10 cellular contexts compared by ENCODE assay signal in the genomic region with DNA sequence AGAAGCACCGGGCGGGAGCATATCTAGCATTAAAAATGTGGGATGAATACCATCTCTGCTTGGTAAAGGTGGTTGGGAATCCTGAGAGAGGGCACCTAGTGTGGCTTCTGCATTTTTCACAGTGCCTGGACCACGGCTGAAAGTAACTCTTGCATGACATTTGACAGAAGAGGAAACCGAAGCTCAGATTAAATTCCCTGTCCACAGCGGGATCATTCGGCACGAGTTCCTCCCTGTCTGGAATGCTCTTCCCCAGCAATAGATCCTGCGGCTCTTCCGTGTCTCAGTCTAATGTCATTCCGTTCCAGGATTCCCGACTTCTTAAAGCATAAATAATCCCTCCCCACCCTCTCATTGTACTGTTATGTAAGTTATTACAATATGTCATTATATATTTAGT. TPM values are rescaled to one million over a fixed set of nuclear protein-coding genes. Genes with fewer than 3 reads are reported as not detected.
DNase-seq lines count a peak whose midpoint lies in the region; FAIRE-seq and TF ChIP-seq lines count a peak whose summit lies in the region.
"Had no signal": no experiment of that assay in that cellular context is flagged by ENCODE, and none has a peak within 500 bp of the region (broad histone marks: within the 10 kb centered on the region; RNA-seq: fewer than 3 reads in every experiment).

No MANE protein-coding gene starts in this region.

- peak overlapping the region in 6 of 8 donors; percentile 26 to 93 (median 50) for H3K4me3 Mint-ChIP-seq in CD4-positive, alpha-beta memory T cell
- H3K4me3 Mint-ChIP-seq in activated T-helper 1 cell treated with anti-CD3 and anti-CD28 coated beads, Interleukin-12 subunit alpha, Interleukin-12 subunit beta, Interleukin-2, Interleukin-4 antibody, amounts not matched to agents 30 ng/mL and 10 ng/mL and 1 ng/mL, durations not matched to agents 14 hours and 24 hours and 36 hours = peak overlapping the region; percentile 99
- H3K4me3 Mint-ChIP-seq in nephron = peak overlapping the region; percentile 73 to 96 (median 75)

- no peak for FAIRE-seq in H54 (lab: Jason Lieb, UNC)
- FAIRE-seq: colon had no signal

- H3K4me1 ChIP-seq in CD4-positive, alpha-beta memory T cell (ENCODE audit: insufficient read depth, low read length) = peaks cover 41% of the 10 kb centered on the region
- peaks cover 7% of the 10 kb centered on the region for H3K4me1 ChIP-seq in HUES6 (ENCODE audit: control insufficient read depth, insufficient read depth, low read length)

- in situ Hi-C loops in GM13977 (cut with MboI; ENCODE audit: low pct_unique_long_range_greater_than_20kb, low sequenced_read_pairs, unreplicated experiment) = no loop called here

- no peak overlapping the region for H3K4me3 ChIP-seq in CD4-positive, alpha-beta memory T cell (ENCODE audit: low read length in 2 of 2)
- peak overlapping the region; percentile 99; the same call in 1 of the 2 replicates for H3K4me3 ChIP-seq in HUES6 (ENCODE audit: low read depth, low read length)

- H3K27ac ChIP-seq in CD4-positive, alpha-beta memory T cell (ENCODE audit: low read depth, low read length) = no peak overlapping the region
- no peak overlapping the region for H3K27ac ChIP-seq in HUES6 (ENCODE audit: low read depth, low read length)

- TF ChIP-seq CTCF in nephron (IDR thresholded peaks at IDR 0.05; ENCODE audit: unreplicated experiment in 3 of 3) (no peak), GM13977 (IDR thresholded peaks at IDR 0.05; ENCODE audit: extremely low read depth, insufficient read depth, missing control alignments) (no peak)

- peaks cover 25 to 43% (median 32%) of the 10 kb centered on the region in 4 donors for H3K4me1 Mint-ChIP-seq in CD4-positive, alpha-beta memory T cell
- peaks cover 41% of the 10 kb centered on the region for H3K4me1 Mint-ChIP-seq in activated T-helper 1 cell treated with anti-CD3 and anti-CD28 coated beads, Interleukin-12 subunit alpha, Interleukin-12 subunit beta, Interleukin-2, Interleukin-4 antibody, amounts not matched to agents 30 ng/mL and 10 ng/mL and 1 ng/mL, durations not matched to agents 14 hours and 24 hours and 36 hours (ENCODE audit: low read depth)
- peaks cover 37% of the 10 kb centered on the region for H3K4me1 Mint-ChIP-seq in nephron

- intact Hi-C loops in CD4-positive, alpha-beta memory T cell (cut with micrococcal nuclease) = no loop called here
- intact Hi-C loops in activated T-helper 1 cell treated with anti-CD3 and anti-CD28 coated beads, Interleukin-12 subunit alpha, Interleukin-12 subunit beta, Interleukin-2, Interleukin-4 antibody, amounts not matched to agents 30 ng/mL and 10 ng/mL and 1 ng/mL, durations not matched to agents 14 hours and 24 hours and 36 hours (cut with micrococcal nuclease) = no loop called here

- POLR2A ChIA-PET in CD4-positive, alpha-beta memory T cell (lab: Charles Lee; ENCODE audit: partially characterized antibody) = interaction anchor here (0.6 to 5.2 kb wide), 3 partner anchors 15 to 133 kb away, joined by 4 to 78 read pairs (median 31); a partner anchor contains a TSS

- no peaks in the 10 kb centered on the region for H3K9me3 ChIP-seq in CD4-positive, alpha-beta memory T cell (ENCODE audit: control insufficient read depth in 1 of 2, low read length in 2 of 2)
- H3K9me3 ChIP-seq in HUES6 (ENCODE audit: control insufficient read depth, insufficient read depth, low read depth, low read length) = no peaks in the 10 kb centered on the region

- no peaks in the 10 kb centered on the region for H3K27me3 Mint-ChIP-seq in CD4-positive, alpha-beta memory T cell
- peaks cover 1% of the 10 kb centered on the region for H3K27me3 Mint-ChIP-seq in activated T-helper 1 cell treated with anti-CD3 and anti-CD28 coated beads, Interleukin-12 subunit alpha, Interleukin-12 subunit beta, Interleukin-2, Interleukin-4 antibody, amounts not matched to agents 30 ng/mL and 10 ng/mL and 1 ng/mL, durations not matched to agents 14 hours and 24 hours and 36 hours (ENCODE audit: insufficient read depth)
- H3K27me3 Mint-ChIP-seq in nephron (ENCODE audit: low read depth) = no peaks in the 10 kb centered on the region

- H3K9ac ChIP-seq in HUES6 (ENCODE audit: low read length) = no peak overlapping the region

- H3K9me3 Mint-ChIP-seq in CD4-positive, alpha-beta memory T cell = peaks cover 0 to 2% (median 0%) of the 10 kb centered on the region in 8 donors
- no peaks in the 10 kb centered on the region for H3K9me3 Mint-ChIP-seq in activated T-helper 1 cell treated with anti-CD3 and anti-CD28 coated beads, Interleukin-12 subunit alpha, Interleukin-12 subunit beta, Interleukin-2, Interleukin-4 antibody, amounts not matched to agents 30 ng/mL and 10 ng/mL and 1 ng/mL, durations not matched to agents 14 hours and 24 hours and 36 hours
- no peaks in the 10 kb centered on the region for H3K9me3 Mint-ChIP-seq in nephron

- TF ChIP-seq POLR2A in H54 (IDR thresholded peaks at IDR 0.05; ENCODE audit: low read depth, low read length) = no peak

- peak overlapping the region in 3 of 7 donors; percentile 29 to 99 (median 72) for H3K27ac Mint-ChIP-seq in CD4-positive, alpha-beta memory T cell
- no peak overlapping the region for H3K27ac Mint-ChIP-seq in activated T-helper 1 cell treated with anti-CD3 and anti-CD28 coated beads, Interleukin-12 subunit alpha, Interleukin-12 subunit beta, Interleukin-2, Interleukin-4 antibody, amounts not matched to agents 30 ng/mL and 10 ng/mL and 1 ng/mL, durations not matched to agents 14 hours and 24 hours and 36 hours
- peak overlapping the region in 2 of 3 experiments; percentile 29 to 73 for H3K27ac Mint-ChIP-seq in nephron

- peaks cover 29 to 36% of the 10 kb centered on the region in 2 donors for H3K36me3 Mint-ChIP-seq in CD4-positive, alpha-beta memory T cell
- H3K36me3 Mint-ChIP-seq in activated T-helper 1 cell treated with anti-CD3 and anti-CD28 coated beads, Interleukin-12 subunit alpha, Interleukin-12 subunit beta, Interleukin-2, Interleukin-4 antibody, amounts not matched to agents 30 ng/mL and 10 ng/mL and 1 ng/mL, durations not matched to agents 14 hours and 24 hours and 36 hours (ENCODE audit: low read depth) = peaks cover 33% of the 10 kb centered on the region
- H3K36me3 Mint-ChIP-seq in nephron (ENCODE audit: low read depth) = peaks cover 36% of the 10 kb centered on the region

- peaks cover 15% of the 10 kb centered on the region for H3K36me3 ChIP-seq in CD4-positive, alpha-beta memory T cell (ENCODE audit: insufficient read depth, low read length)
- H3K36me3 ChIP-seq in HUES6 (ENCODE audit: control insufficient read depth, insufficient read depth, low read length) = peaks cover 35% of the 10 kb centered on the region

- CTCF ChIA-PET in CD4-positive, alpha-beta memory T cell (lab: Charles Lee; ENCODE audit: partially characterized antibody) = interaction anchor here (0.8 to 1.7 kb wide), 3 partner anchors 10 to 196 kb away, joined by 3 to 8 read pairs (median 4); a partner anchor contains a TSS

- H3K27me3 ChIP-seq in CD4-positive, alpha-beta memory T cell (ENCODE audit: insufficient read depth, low read length) = no peaks in the 10 kb centered on the region
- no peaks in the 10 kb centered on the region for H3K27me3 ChIP-seq in HUES6 (ENCODE audit: control insufficient read depth, insufficient read depth, low read length)

- no peak for DNase-seq in CD4-positive, alpha-beta memory T cell
- no peak for DNase-seq in activated T-helper 1 cell treated with anti-CD3 and anti-CD28 coated beads, Interleukin-12 subunit alpha, Interleukin-12 subunit beta, Interleukin-2, Interleukin-4 antibody, amounts not matched to agents 30 ng/mL and 10 ng/mL and 1 ng/mL, durations not matched to agents 14 hours and 24 hours and 36 hours (ENCODE audit: low spot score)
- DNase-seq in mesenteric fat pad (ENCODE audit: low spot score) (no peak), GM13977 (ENCODE audit: low spot score) (no peak), H54 (ENCODE audit: insufficient read length, low spot score) (no peak)
- no peak for DNase-seq in stimulated activated naive CD4-positive, alpha-beta T cell treated with Interleukin-2 at 50 U/mL for 16 hours (lab: John Stamatoyannopoulos, UW)

RNA-seq across cellular contexts. Expression of a gene that starts 0.9 kb away (rescaled TPM):
- 1,000 to 10,000 TPM; 1,594 to 1,656 TPM for total RNA-seq in CD4-positive, alpha-beta memory T cell
- 1,000 to 10,000 TPM in 1 of 2 donors, 100 to 1,000 TPM in 1; 904 to 1,178 TPM for polyA plus RNA-seq in CD4-positive, alpha-beta memory T cell
- 1,614 and 1,649 TPM in 2 replicates for total RNA-seq in activated T-helper 1 cell treated with anti-CD3 and anti-CD28 coated beads, Interleukin-12 subunit alpha, Interleukin-12 subunit beta, Interleukin-2, Interleukin-4 antibody, amounts not matched to agents 30 ng/mL and 10 ng/mL and 1 ng/mL, durations not matched to agents 14 hours and 24 hours and 36 hours
- 1,225 TPM for total RNA-seq in mesenteric fat pad

RNA-seq across cellular contexts. Expression of a gene that starts 16.0 kb away (rescaled TPM):
- total RNA-seq in CD4-positive, alpha-beta memory T cell = 10 to 100 TPM; 22.0 to 24.0 TPM
- 10 to 100 TPM; 30.6 to 43.1 TPM for polyA plus RNA-seq in CD4-positive, alpha-beta memory T cell
- 30.5 and 31.6 TPM in 2 replicates for total RNA-seq in activated T-helper 1 cell treated with anti-CD3 and anti-CD28 coated beads, Interleukin-12 subunit alpha, Interleukin-12 subunit beta, Interleukin-2, Interleukin-4 antibody, amounts not matched to agents 30 ng/mL and 10 ng/mL and 1 ng/mL, durations not matched to agents 14 hours and 24 hours and 36 hours
- total RNA-seq in mesenteric fat pad = 27.1 TPM

RNA-seq across cellular contexts. Expression of a gene that starts 20.8 kb away (rescaled TPM):
- total RNA-seq in CD4-positive, alpha-beta memory T cell = not detected
- under 1 TPM in 1 of 2 donors, not detected in 1; 0.30 TPM for polyA plus RNA-seq in CD4-positive, alpha-beta memory T cell
- not detected in 2 replicates for total RNA-seq in activated T-helper 1 cell treated with anti-CD3 and anti-CD28 coated beads, Interleukin-12 subunit alpha, Interleukin-12 subunit beta, Interleukin-2, Interleukin-4 antibody, amounts not matched to agents 30 ng/mL and 10 ng/mL and 1 ng/mL, durations not matched to agents 14 hours and 24 hours and 36 hours
- total RNA-seq in mesenteric fat pad = 5.5 TPM
- total RNA-seq: T-helper 1 cell treated with Interleukin-12 subunit alpha and Interleukin-12 subunit beta and Interleukin-4 antibody, amounts not matched to agents 30 ng/mL and 1 ng/mL, for 36 hours had no signal

RNA-seq across cellular contexts. Expression of a gene that starts 54.8 kb away (rescaled TPM):
- total RNA-seq in CD4-positive, alpha-beta memory T cell = 10 to 100 TPM; 32.3 to 36.4 TPM
- 100 to 1,000 TPM in 1 of 2 donors, 10 to 100 TPM in 1; 52.5 to 115 TPM for polyA plus RNA-seq in CD4-positive, alpha-beta memory T cell
- total RNA-seq in activated T-helper 1 cell treated with anti-CD3 and anti-CD28 coated beads, Interleukin-12 subunit alpha, Interleukin-12 subunit beta, Interleukin-2, Interleukin-4 antibody, amounts not matched to agents 30 ng/mL and 10 ng/mL and 1 ng/mL, durations not matched to agents 14 hours and 24 hours and 36 hours = 35.5 and 36.0 TPM in 2 replicates
- total RNA-seq in mesenteric fat pad = 63.6 TPM
